8 cellular contexts compared by ENCODE assay signal in the genomic region with DNA sequence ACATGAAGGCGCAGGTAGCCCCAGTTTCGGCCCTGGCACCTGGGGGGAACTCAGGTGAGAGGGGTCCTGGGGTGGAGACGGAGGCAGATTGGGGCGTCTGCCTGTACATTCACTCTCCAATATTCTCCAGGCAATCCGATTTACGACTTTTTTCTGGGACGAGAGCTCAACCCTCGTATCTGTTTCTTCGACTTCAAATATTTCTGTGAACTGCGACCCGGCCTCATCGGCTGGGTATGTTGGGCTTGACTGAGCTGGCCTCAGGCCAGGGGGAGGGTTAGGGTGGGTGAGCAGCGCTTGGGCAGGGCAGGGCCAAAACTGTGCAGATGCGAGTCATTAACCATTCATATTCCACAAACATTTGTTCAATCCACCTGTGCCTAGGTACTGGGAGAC. TPM values are rescaled to one million over a fixed set of nuclear protein-coding genes. Genes with fewer than 3 reads are reported as not detected.
DNase-seq lines count a peak whose midpoint lies in the region; ATAC-seq and TF ChIP-seq lines count a peak whose summit lies in the region.

No MANE protein-coding gene starts in this region.

- ATAC-seq in activated B cell treated with CpG ODN at 0.5 μM for 24 hours (ENCODE audit: low read depth), result no peak
- ATAC-seq in GM21723 (IDR thresholded peaks at IDR 0.05; ENCODE audit: unreplicated experiment), result no peak

- peak overlapping the region; percentile 89 for H3K4me3 Mint-ChIP-seq in activated T-cell treated with anti-CD3 and anti-CD28 coated beads, Interleukin-2, amount 50 U/mL, for 24 hours
- peak overlapping the region; percentile 89 for H3K4me3 Mint-ChIP-seq in activated B cell treated with CpG ODN at 0.5 μM for 24 hours

- TF ChIP-seq EP300 in suprapubic skin (IDR thresholded peaks at IDR 0.05), result no peak

- intact Hi-C loops in activated B cell treated with CpG ODN at 0.5 μM for 24 hours (cut with micrococcal nuclease), result loop anchor here (5.0 kb wide), 1 partner anchor 399 kb away; no protein-coding TSS in a partner anchor

- TF ChIP-seq CTCF in activated B cell treated with CpG ODN at 0.5 μM for 24 hours (IDR thresholded peaks at IDR 0.05) (no peak), suprapubic skin (IDR thresholded peaks at IDR 0.05) (no peak)

- H3K9me3 Mint-ChIP-seq in activated T-cell treated with anti-CD3 and anti-CD28 coated beads, Interleukin-2, amount 50 U/mL, for 24 hours, result no peaks in the 10 kb centered on the region
- no peaks in the 10 kb centered on the region for H3K9me3 Mint-ChIP-seq in activated B cell treated with CpG ODN at 0.5 μM for 24 hours

- 10% methylated on average over 14 of the region's 14 CpGs for WGBS in suprapubic skin

- H3K36me3 ChIP-seq in iPS-20b (ENCODE audit: insufficient read depth, low read depth, low read length) (peaks cover 21% of the 10 kb centered on the region), suprapubic skin (peaks cover 16% of the 10 kb centered on the region)

- no peaks in the 10 kb centered on the region for H3K9me3 ChIP-seq in iPS-20b (ENCODE audit: insufficient read depth, low read depth, low read length)
- H3K9me3 ChIP-seq in suprapubic skin, result no peaks in the 10 kb centered on the region

- H3K27ac ChIP-seq in iPS-20b (ENCODE audit: low read length) (no peak overlapping the region), suprapubic skin (no peak overlapping the region)

- peaks cover 64% of the 10 kb centered on the region for H3K36me3 Mint-ChIP-seq in activated T-cell treated with anti-CD3 and anti-CD28 coated beads, Interleukin-2, amount 50 U/mL, for 24 hours (ENCODE audit: low read depth)
- peaks cover 30% of the 10 kb centered on the region for H3K36me3 Mint-ChIP-seq in activated B cell treated with CpG ODN at 0.5 μM for 24 hours (ENCODE audit: low read depth)

- H3K4me1 ChIP-seq in iPS-20b (ENCODE audit: insufficient read depth, low read length) (peaks cover 5% of the 10 kb centered on the region; the same call in 1 of the 2 replicates), suprapubic skin (peaks cover 73% of the 10 kb centered on the region)

- peaks cover 64% of the 10 kb centered on the region for H3K4me1 Mint-ChIP-seq in activated T-cell treated with anti-CD3 and anti-CD28 coated beads, Interleukin-2, amount 50 U/mL, for 24 hours (ENCODE audit: low read depth)
- peaks cover 60% of the 10 kb centered on the region for H3K4me1 Mint-ChIP-seq in activated B cell treated with CpG ODN at 0.5 μM for 24 hours

- peak overlapping the region; percentile 85 for H3K27ac Mint-ChIP-seq in activated T-cell treated with anti-CD3 and anti-CD28 coated beads, Interleukin-2, amount 50 U/mL, for 24 hours
- H3K27ac Mint-ChIP-seq in activated B cell treated with CpG ODN at 0.5 μM for 24 hours, result peak overlapping the region; percentile 76

- H3K4me3 ChIP-seq in iPS-20b (ENCODE audit: low read length) (peak overlapping the region; percentile 93), suprapubic skin (peak overlapping the region; percentile 61)

- TF ChIP-seq POLR2A in suprapubic skin (IDR thresholded peaks at IDR 0.05), result no peak

- CTCF ChIA-PET in activated B cell treated with CpG ODN at 0.5 μM for 24 hours (lab: Charles Lee), result interaction anchor here (0.7 to 4.2 kb wide), 6 partner anchors 8 to 216 kb away, joined by 3 to 48 read pairs (median 4); a partner anchor contains a TSS

- no peaks in the 10 kb centered on the region for H3K27me3 Mint-ChIP-seq in activated T-cell treated with anti-CD3 and anti-CD28 coated beads, Interleukin-2, amount 50 U/mL, for 24 hours
- no peaks in the 10 kb centered on the region for H3K27me3 Mint-ChIP-seq in activated B cell treated with CpG ODN at 0.5 μM for 24 hours

- H3K27me3 ChIP-seq in iPS-20b (ENCODE audit: insufficient read depth, low read length), result no peaks in the 10 kb centered on the region
- H3K27me3 ChIP-seq in suprapubic skin, result no peaks in the 10 kb centered on the region

- no peak for DNase-seq in activated T-cell treated with anti-CD3 and anti-CD28 coated beads, Interleukin-2, amount 50 U/mL, for 24 hours
- DNase-seq in activated T-cell treated with anti-CD3 and anti-CD28 coated beads for 4 hours (no peak), activated B cell treated with CpG ODN at 0.5 μM for 24 hours (no peak), suprapubic skin (ENCODE audit: low spot score in 2 of 2) (peak in 1 of 2 donors; percentile 75), NCI-H187 (lab: John Stamatoyannopoulos, UW) (no peak), C1 segment of cervical spinal cord (lab: John Stamatoyannopoulos, UW) (no peak)

- H3K9ac ChIP-seq in iPS-20b (ENCODE audit: low read depth, low read length), result peak overlapping the region; percentile 95; the same call in 1 of the 2 replicates

- POLR2A ChIA-PET in activated B cell treated with CpG ODN at 0.5 μM for 24 hours (lab: Charles Lee), result interaction anchor here (0.6 to 15.3 kb wide), 6 partner anchors 8 to 88 kb away, joined by 3 to 546 read pairs (median 33); a partner anchor contains a TSS

RNA-seq across cellular contexts. Expression of a gene that starts 1.7 kb away (rescaled TPM):
- total RNA-seq in activated B cell treated with CpG ODN at 0.5 μM for 24 hours, result 24.6 and 25.4 TPM in 2 replicates
- 100 to 1,000 TPM in 2 of 4 donors, 10 to 100 TPM in 2; 76.5 to 214 (median 145) TPM for total RNA-seq in suprapubic skin

RNA-seq across cellular contexts. Expression of a gene that starts 4.1 kb away (rescaled TPM):
- 11.3 and 13.4 TPM in 2 replicates for total RNA-seq in activated B cell treated with CpG ODN at 0.5 μM for 24 hours
- 10 to 100 TPM in 3 of 4 donors, 1 to 10 TPM in 1; 9.0 to 23.3 (median 17.6) TPM for total RNA-seq in suprapubic skin

RNA-seq across cellular contexts. Expression of a gene that starts 8.6 kb away (rescaled TPM):
- 1,416 and 1,501 TPM in 2 replicates for total RNA-seq in activated B cell treated with CpG ODN at 0.5 μM for 24 hours
- 100 to 1,000 TPM; 584 to 609 (median 602) TPM for total RNA-seq in suprapubic skin

RNA-seq across cellular contexts. Expression of a gene that starts 8.8 kb away (rescaled TPM):
- total RNA-seq in activated B cell treated with CpG ODN at 0.5 μM for 24 hours, result 60.0 and 62.4 TPM in 2 replicates
- 10 to 100 TPM; 48.0 to 68.5 (median 61.7) TPM for total RNA-seq in suprapubic skin

RNA-seq across cellular contexts. Expression of a gene that starts 17.3 kb away (rescaled TPM):
- total RNA-seq in activated B cell treated with CpG ODN at 0.5 μM for 24 hours (224 and 243 TPM in 2 replicates), suprapubic skin (100 to 1,000 TPM; 465 to 843 (median 596) TPM)
